8 cellular contexts compared by ENCODE assay signal in the genomic region with DNA sequence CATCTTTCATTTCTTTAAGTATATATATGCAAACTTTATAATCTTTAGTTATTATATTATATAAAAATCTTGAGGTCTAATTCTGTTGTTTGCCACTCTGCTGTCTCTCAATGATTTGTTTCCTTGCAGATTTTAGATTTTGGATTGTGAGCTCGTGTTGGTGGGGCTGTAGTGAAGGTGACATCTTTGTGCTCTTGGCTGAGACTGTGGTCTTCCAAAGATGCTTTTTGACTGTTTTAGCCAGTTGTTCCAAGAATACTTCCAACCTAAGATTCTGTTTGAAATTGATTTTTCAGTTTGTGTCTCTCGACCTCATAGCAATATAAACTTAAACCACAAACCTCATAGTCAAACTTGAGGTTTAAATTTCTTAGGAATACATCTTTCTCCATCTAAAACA.
"Had no signal": no experiment of that assay in that cellular context is flagged by ENCODE, and none has a peak within 500 bp of the region (broad histone marks: within the 10 kb centered on the region; RNA-seq: fewer than 3 reads in every experiment).

No MANE protein-coding gene starts in this region.

- H3K27ac Mint-ChIP-seq: IgD-negative memory B cell had no signal

- H3K27me3 Mint-ChIP-seq: IgD-negative memory B cell had no signal

- H3K9ac ChIP-seq: KMS-11 had no signal

- H3K27ac ChIP-seq: HL-60, KMS-11 had no signal

- H3K4me3 Mint-ChIP-seq: IgD-negative memory B cell had no signal

- ATAC-seq: HepG2, K562 had no signal

- H3K4me2 ChIP-seq: KMS-11 had no signal

- H3K4me3 ChIP-seq: K562 had no signal

- DNase-seq: IMR-90, KBM-7, KG1 had no signal
